Comparison of ENCODE assay signal across 1 cellular context in the genomic region with DNA sequence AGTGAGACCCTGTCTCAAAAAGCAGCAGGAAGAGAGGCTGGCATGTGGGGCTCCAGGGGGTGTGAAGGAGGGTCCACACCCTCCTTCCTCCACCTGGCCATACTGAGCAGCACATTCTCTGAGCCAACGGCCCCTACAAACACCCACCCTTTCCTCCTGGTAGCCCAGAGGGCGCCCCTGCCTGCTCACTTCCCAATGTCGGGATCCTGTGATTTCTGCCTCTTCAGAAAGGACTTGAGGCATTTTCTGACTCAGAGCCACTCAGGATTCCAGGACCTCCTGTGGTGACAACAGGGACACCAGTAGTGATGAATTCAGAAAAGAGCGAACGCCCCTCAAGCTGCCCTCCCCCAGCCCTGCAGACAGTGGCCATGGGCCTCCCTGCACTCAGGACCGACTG.
TF ChIP-seq lines count a peak whose summit lies in the region.

No MANE protein-coding gene starts in this region.

TF ChIP-seq in WTC11, 78 proteins besides CTCF, POLR2A, EP300 and RAD21 (continued from another document):
- TF ChIP-seq HMGXB4 (CRISPR knock-in tag; IDR thresholded peaks at IDR 0.05) = no peak
- no peak for TF ChIP-seq FOXK1 (CRISPR knock-in tag; IDR thresholded peaks at IDR 0.05)
- no peak for TF ChIP-seq SOX15 (CRISPR knock-in tag; IDR thresholded peaks at IDR 0.05)
- TF ChIP-seq KAT7 (CRISPR knock-in tag; IDR thresholded peaks at IDR 0.05; ENCODE audit: borderline replicate concordance) = no peak
- no peak for TF ChIP-seq NFE2L1 (CRISPR knock-in tag; IDR thresholded peaks at IDR 0.05)
- no peak for TF ChIP-seq CREM (CRISPR knock-in tag; IDR thresholded peaks at IDR 0.05)
- TF ChIP-seq EMX1 (CRISPR knock-in tag; IDR thresholded peaks at IDR 0.05) = no peak
- TF ChIP-seq SMAD3 (CRISPR knock-in tag; IDR thresholded peaks at IDR 0.05; ENCODE audit: borderline replicate concordance) = no peak
- TF ChIP-seq ZNF671 (CRISPR knock-in tag; IDR thresholded peaks at IDR 0.05) = no peak
- no peak for TF ChIP-seq RELA (CRISPR knock-in tag; IDR thresholded peaks at IDR 0.05; ENCODE audit: borderline replicate concordance)
